Comparison of ENCODE assay signal across 23 cellular contexts in the genomic region with DNA sequence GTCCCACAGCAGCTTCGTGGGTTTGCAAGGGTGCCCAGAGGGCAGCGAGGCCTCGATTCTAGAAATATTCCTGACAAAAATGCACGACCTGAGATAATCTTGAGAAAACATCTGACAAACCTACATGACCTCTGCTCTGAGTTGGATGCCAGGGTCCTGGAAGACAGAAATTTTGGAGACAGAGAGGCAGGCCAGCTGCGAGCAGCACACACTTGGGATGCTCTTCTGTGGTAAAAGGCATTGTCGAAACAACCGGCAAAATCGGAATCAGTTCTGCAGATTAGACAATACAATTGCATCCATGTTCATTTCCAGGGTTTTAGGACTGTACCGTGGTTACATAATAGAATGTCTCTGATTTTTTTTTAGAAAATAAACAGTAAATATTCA.
"Had no signal": no experiment of that assay in that cellular context is flagged by ENCODE, and none has a peak within 500 bp of the region (broad histone marks: within the 10 kb centered on the region; RNA-seq: fewer than 3 reads in every experiment).

No MANE protein-coding gene starts in this region.

- ATAC-seq: activated naive CD8-positive, alpha-beta T cell treated with anti-CD3 and anti-CD28 coated beads, Interleukin-2, amount 50 U/mL, for 24 hours; activated T-cell treated with anti-CD3 and anti-CD28 coated beads, Interleukin-2, amount 50 U/mL, for 72 hours; foreskin keratinocyte; left colon; upper lobe of right lung had no signal

- H3K27me3 Mint-ChIP-seq: activated CD4-positive, alpha-beta memory T cell treated with anti-CD3 and anti-CD28 coated beads for 36 hours; activated naive CD8-positive, alpha-beta T cell treated with anti-CD3 and anti-CD28 coated beads, Interleukin-2, amount 50 U/mL, for 24 hours had no signal

- H3K9me3 ChIP-seq: sigmoid colon, upper lobe of right lung had no signal

- H3K27me3 ChIP-seq: brain microvascular endothelial cell, sigmoid colon, upper lobe of right lung had no signal

- H3K27ac Mint-ChIP-seq: activated CD4-positive, alpha-beta memory T cell treated with anti-CD3 and anti-CD28 coated beads for 36 hours; activated naive CD8-positive, alpha-beta T cell treated with anti-CD3 and anti-CD28 coated beads, Interleukin-2, amount 50 U/mL, for 24 hours; activated T-cell treated with anti-CD3 and anti-CD28 coated beads, Interleukin-2, amount 50 U/mL, for 72 hours; dendritic cell treated with granulocyte-macrophage colony-stimulating factor and Interleukin-4, amounts not matched to agents 40 ng/mL and 50 ng/mL, for 4 days; memory B cell; progenitor cell of endocrine pancreas; T-helper 1 cell treated with Interleukin-12 subunit alpha and Interleukin-12 subunit beta and Interleukin-4 antibody, amounts not matched to agents 30 μg/mL and 1 μg/mL, for 36 hours had no signal

- H3K4me2 ChIP-seq: smooth muscle cell had no signal

- H3K4me3 ChIP-seq: sigmoid colon, smooth muscle cell, upper lobe of right lung had no signal

- H3K9me3 Mint-ChIP-seq: activated CD4-positive, alpha-beta memory T cell treated with anti-CD3 and anti-CD28 coated beads for 36 hours; activated naive CD8-positive, alpha-beta T cell treated with anti-CD3 and anti-CD28 coated beads, Interleukin-2, amount 50 U/mL, for 24 hours; activated T-cell treated with anti-CD3 and anti-CD28 coated beads, Interleukin-2, amount 50 U/mL, for 72 hours; dendritic cell treated with granulocyte-macrophage colony-stimulating factor and Interleukin-4, amounts not matched to agents 40 ng/mL and 50 ng/mL, for 4 days; T-helper 1 cell treated with Interleukin-12 subunit alpha and Interleukin-12 subunit beta and Interleukin-4 antibody, amounts not matched to agents 30 μg/mL and 1 μg/mL, for 36 hours had no signal

- H3K4me1 ChIP-seq: foreskin keratinocyte had no signal

- DNase-seq: activated CD4-positive, alpha-beta memory T cell treated with anti-CD3 and anti-CD28 coated beads for 36 hours; activated CD4-positive, alpha-beta T cell treated with anti-CD3 and anti-CD28 coated beads for 48 hours; activated effector memory CD4-positive, alpha-beta T cell treated with Interleukin-2 at 50 U/mL for 16 hours; activated naive CD4-positive, alpha-beta T cell treated with anti-CD3 and anti-CD28 coated beads, Interleukin-2, amount 50 U/mL, for 16 hours; activated naive CD8-positive, alpha-beta T cell treated with anti-CD3 and anti-CD28 coated beads, Interleukin-2, amount 50 U/mL, for 24 hours; activated T-cell treated with anti-CD3 and anti-CD28 coated beads, Interleukin-2, amount 50 U/mL, for 72 hours; anterior cingulate cortex; brain microvascular endothelial cell; caudate nucleus; effector CD8-positive, alpha-beta T cell; foreskin keratinocyte; hippocampal formation; left colon; retina; sigmoid colon; stimulated activated CD4-positive, alpha-beta T cell treated with anti-CD3 and anti-CD28 coated beads, Interleukin-15, amount 100 ng/mL, for 24 hours; stimulated activated naive CD4-positive, alpha-beta T cell; upper lobe of right lung had no signal

- H3K36me3 Mint-ChIP-seq: activated CD4-positive, alpha-beta memory T cell treated with anti-CD3 and anti-CD28 coated beads for 36 hours; memory B cell had no signal

- H3K27ac ChIP-seq: brain microvascular endothelial cell, foreskin keratinocyte, sigmoid colon, upper lobe of right lung had no signal

- H3K36me3 ChIP-seq: brain microvascular endothelial cell, sigmoid colon, upper lobe of right lung had no signal

- H3K4me1 Mint-ChIP-seq: activated naive CD8-positive, alpha-beta T cell treated with anti-CD3 and anti-CD28 coated beads, Interleukin-2, amount 50 U/mL, for 24 hours; memory B cell had no signal

- H3K4me3 Mint-ChIP-seq: activated CD4-positive, alpha-beta memory T cell treated with anti-CD3 and anti-CD28 coated beads for 36 hours; activated naive CD8-positive, alpha-beta T cell treated with anti-CD3 and anti-CD28 coated beads, Interleukin-2, amount 50 U/mL, for 24 hours; activated T-cell treated with anti-CD3 and anti-CD28 coated beads, Interleukin-2, amount 50 U/mL, for 72 hours; dendritic cell treated with granulocyte-macrophage colony-stimulating factor and Interleukin-4, amounts not matched to agents 40 ng/mL and 50 ng/mL, for 4 days; memory B cell; T-helper 1 cell treated with Interleukin-12 subunit alpha and Interleukin-12 subunit beta and Interleukin-4 antibody, amounts not matched to agents 30 μg/mL and 1 μg/mL, for 36 hours had no signal
